Comparison of ENCODE assay signal across 11 cellular contexts in genomic region chr2:3254438-3254941, GRCh38.
DNase-seq lines count a peak whose midpoint lies in the region; ATAC-seq, FAIRE-seq and TF ChIP-seq lines count a peak whose summit lies in the region.
"Had no signal": no experiment of that assay in that cellular context is flagged by ENCODE, and none has a peak within 500 bp of the region (broad histone marks: within the 10 kb centered on the region; RNA-seq: fewer than 3 reads in every experiment).

No MANE protein-coding gene starts in this region.

- 75 to 95% methylated on average over 10 of the region's 10 CpGs for WGBS in sigmoid colon, 2 donors

- peaks cover 20 to 29% (median 21%) of the 10 kb centered on the region in 11 experiments for H3K36me3 ChIP-seq in BLaER1 treated with 17β-estradiol and CSF1 and Interleukin-3, amounts not matched to agents 10 nM and 100 nM
- H3K36me3 ChIP-seq in uterus (no peaks in the 10 kb centered on the region), sigmoid colon (peaks cover 0 to 8% (median 0%) of the 10 kb centered on the region in 4 donors)
- H3K36me3 ChIP-seq: upper lobe of right lung had no signal

- no peak for TF ChIP-seq EP300 in sigmoid colon (IDR thresholded peaks at IDR 0.05)

- H3K9ac ChIP-seq in BLaER1 treated with 17β-estradiol and CSF1 and Interleukin-3, amounts not matched to agents 10 nM and 100 nM: peak overlapping the region in 4 of 11 experiments; percentile 12 to 67 (median 65); a peak in 8 of 22 replicates

- intact Hi-C loops in uterus (cut with DNase I; ENCODE audit: low total_unique reads) (no loop called here), sigmoid colon (cut with DNase I) (no loop called here)

- FAIRE-seq in H54 (lab: Jason Lieb, UNC): no peak

- H3K4me3 ChIP-seq in BLaER1 treated with 17β-estradiol and CSF1 and Interleukin-3, amounts not matched to agents 10 nM and 100 nM: peak overlapping the region in 3 of 10 experiments; percentile 22 to 49 (median 44); a peak in 4 of 20 replicates
- H3K4me3 ChIP-seq in uterus (no peak overlapping the region), sigmoid colon (no peak overlapping the region)
- H3K4me3 ChIP-seq: mucosa of descending colon, PC-9, upper lobe of right lung had no signal

- peaks cover 0 to 27% (median 0%) of the 10 kb centered on the region in 11 experiments; a peak in 2 of 22 replicates for H3K27me3 ChIP-seq in BLaER1 treated with 17β-estradiol and CSF1 and Interleukin-3, amounts not matched to agents 10 nM and 100 nM
- no peaks in the 10 kb centered on the region for H3K27me3 ChIP-seq in uterus
- no peaks in the 10 kb centered on the region for H3K27me3 ChIP-seq in sigmoid colon
- H3K27me3 ChIP-seq: upper lobe of right lung had no signal

- no peak for TF ChIP-seq CTCF in uterus (IDR thresholded peaks at IDR 0.05)
- TF ChIP-seq CTCF in sigmoid colon (IDR thresholded peaks at IDR 0.05): no peak

- H4K20me1 ChIP-seq in BLaER1 treated with 17β-estradiol and CSF1 and Interleukin-3, amounts not matched to agents 10 nM and 100 nM: peaks cover 0 to 64% (median 40%) of the 10 kb centered on the region in 11 experiments; a peak in 16 of 22 replicates

- peak; percentile 71 for ATAC-seq in GM19328 (IDR thresholded peaks at IDR 0.05; ENCODE audit: unreplicated experiment)
- ATAC-seq in HG02885 (IDR thresholded peaks at IDR 0.05; ENCODE audit: poor library complexity, unreplicated experiment): peak; percentile 71
- ATAC-seq: mucosa of descending colon, upper lobe of right lung had no signal

- TF ChIP-seq POLR2A in uterus (IDR thresholded peaks at IDR 0.05) (no peak), H54 (IDR thresholded peaks at IDR 0.05; ENCODE audit: low read depth, low read length) (no peak), sigmoid colon (IDR thresholded peaks at IDR 0.05) (no peak)

- peak; percentile 41 for DNase-seq in NCI-H2171 (lab: John Stamatoyannopoulos, UW)
- DNase-seq in uterus: no peak
- DNase-seq in NOMO-1 treated with DMSO at 0.1 percent for 48 hours (lab: John Stamatoyannopoulos, UW; ENCODE audit: unreplicated experiment): no peak
- no peak for DNase-seq in H54 (ENCODE audit: insufficient read length, low spot score)
- no peak for DNase-seq in sigmoid colon
- DNase-seq: mucosa of descending colon, PC-9, upper lobe of right lung had no signal

- peaks cover 19 to 26% (median 23%) of the 10 kb centered on the region in 11 experiments for H3K9me3 ChIP-seq in BLaER1 treated with 17β-estradiol and CSF1 and Interleukin-3, amounts not matched to agents 10 nM and 100 nM (replicated peaks in 1 of 11)
- H3K9me3 ChIP-seq in uterus (peaks cover 0 to 7% of the 10 kb centered on the region in 2 donors), sigmoid colon (peaks cover 0 to 7% (median 3%) of the 10 kb centered on the region in 4 donors)

- H3K27ac ChIP-seq in BLaER1 treated with 17β-estradiol and CSF1 and Interleukin-3, amounts not matched to agents 10 nM and 100 nM: peak overlapping the region; percentile 12 to 74 (median 52); a peak in 20 of 22 replicates
- H3K27ac ChIP-seq in uterus (no peak overlapping the region), sigmoid colon (no peak overlapping the region)
- H3K27ac ChIP-seq: PC-9, upper lobe of right lung had no signal

- peaks cover 55 to 78% (median 64%) of the 10 kb centered on the region in 10 experiments for H3K4me1 ChIP-seq in BLaER1 treated with 17β-estradiol and CSF1 and Interleukin-3, amounts not matched to agents 10 nM and 100 nM
- H3K4me1 ChIP-seq in uterus: no peaks in the 10 kb centered on the region
- no peaks in the 10 kb centered on the region for H3K4me1 ChIP-seq in sigmoid colon
- H3K4me1 ChIP-seq: upper lobe of right lung had no signal

- H3K4me2 ChIP-seq in BLaER1 treated with 17β-estradiol and CSF1 and Interleukin-3, amounts not matched to agents 10 nM and 100 nM: peak overlapping the region; percentile 86 to 100 (median 90)
- H3K4me2 ChIP-seq: PC-9 had no signal

Comparison
In these comparisons a context has a peak if more than half of its experiments do, and no peak if none do; other contexts are left out.
1. H3K27ac ChIP-seq: peak in BLaER1 treated with 17β-estradiol and CSF1 and Interleukin-3, amounts not matched to agents 10 nM and 100 nM (11 of 11); none in uterus (0 of 2) and sigmoid colon (0 of 4).